In genomic region chr5:68129364-68129763, GRCh38 we compare ENCODE assay signal across 35 cellular contexts.
A peak's percentile ranks its signal among the peaks of the same experiment; 100 is the strongest.
DNase-seq lines count a peak whose midpoint lies in the region; ATAC-seq, FAIRE-seq and TF ChIP-seq lines count a peak whose summit lies in the region.
"Had no signal": no experiment of that assay in that cellular context is flagged by ENCODE, and none has a peak within 500 bp of the region (broad histone marks: within the 10 kb centered on the region; RNA-seq: fewer than 3 reads in every experiment).

No MANE protein-coding gene starts in this region.

- peak overlapping the region; percentile 61 to 68 for H3K27ac ChIP-seq in liver (ENCODE audit: low read depth in 1 of 2, low read length in 2 of 2)
- no peak overlapping the region for H3K27ac ChIP-seq in HepG2 (ENCODE audit: extremely low read length, insufficient read depth, low read length)
- peak overlapping the region in 2 of 3 donors; percentile 47 to 85 for H3K27ac ChIP-seq in right lobe of liver
- no peak overlapping the region for H3K27ac ChIP-seq in suprapubic skin
- H3K27ac ChIP-seq: 22Rv1; A549; BLaER1; BLaER1 treated with 17β-estradiol and CSF1 and Interleukin-3, amounts not matched to agents 10 nM and 100 nM; C4-2B had no signal

- no TSS peak for BruUV-seq in HepG2 (replicated peaks; lab: Mats Ljungman, UMichigan)

- intact Hi-C loops in HepG2 (cut with micrococcal nuclease; ENCODE audit: unreplicated experiment) (no loop called here), right lobe of liver (cut with DNase I) (no loop called here)

- H3K36me3 ChIP-seq in liver (ENCODE audit: control insufficient read depth in 4 of 4, insufficient read depth in 3 of 4, low read depth in 1 of 4, low read length in 3 of 4) (no peaks in the 10 kb centered on the region), HepG2 (replicated peaks in 1 of 2; ENCODE audit: control insufficient read depth in 1 of 2, insufficient read depth in 2 of 2, low read length in 2 of 2) (no peaks in the 10 kb centered on the region), right lobe of liver (no peaks in the 10 kb centered on the region), suprapubic skin (no peaks in the 10 kb centered on the region)
- H3K36me3 ChIP-seq: BE2C; BLaER1; BLaER1 treated with 17β-estradiol and CSF1 and Interleukin-3, amounts not matched to agents 10 nM and 100 nM had no signal

- no peaks in the 10 kb centered on the region for H4K20me1 ChIP-seq in HepG2 (ENCODE audit: insufficient read depth, low read length)
- H4K20me1 ChIP-seq: BLaER1; BLaER1 treated with 17β-estradiol and CSF1 and Interleukin-3, amounts not matched to agents 10 nM and 100 nM had no signal

- ATAC-seq in HepG2: no peak
- peak; percentile 54 for ATAC-seq in left lobe of liver
- ATAC-seq in right lobe of liver: peak; percentile 53 to 61 (median 58)
- ATAC-seq: A549; CD8-positive, alpha-beta T cell had no signal

- H3K9ac ChIP-seq in liver (ENCODE audit: low read depth in 1 of 2, low read length in 2 of 2) (peak overlapping the region in 1 of 2 donors; percentile 38), HepG2 (ENCODE audit: insufficient read depth, low read depth, low read length) (no peak overlapping the region)
- H3K9ac ChIP-seq: BLaER1; BLaER1 treated with 17β-estradiol and CSF1 and Interleukin-3, amounts not matched to agents 10 nM and 100 nM had no signal

- TF ChIP-seq CTCF in liver (IDR thresholded peaks at IDR 0.05; ENCODE audit: low read depth, low read length, missing input control) (no peak), HepG2 (CRISPR knock-in tag; IDR thresholded peaks at IDR 0.05) (no peak), right lobe of liver (IDR thresholded peaks at IDR 0.05) (no peak), suprapubic skin (IDR thresholded peaks at IDR 0.05) (no peak)

- TF ChIP-seq RAD21 in liver (IDR thresholded peaks at IDR 0.05) (peak; percentile 18 to 30), HepG2 (CRISPR knock-in tag; IDR thresholded peaks at IDR 0.05) (no peak)

- H3K4me2 ChIP-seq in HepG2 (ENCODE audit: low read depth, low read length): no peak overlapping the region
- H3K4me2 ChIP-seq: A549; BLaER1; BLaER1 treated with 17β-estradiol and CSF1 and Interleukin-3, amounts not matched to agents 10 nM and 100 nM had no signal

- H3K79me2 ChIP-seq in HepG2 (ENCODE audit: insufficient read depth, low read length): no peaks in the 10 kb centered on the region

- in situ Hi-C loops in HepG2 (cut with HindIII; ENCODE audit: extremely low pct_ligation_motif_present, low pct_unique_long_range_greater_than_20kb): no loop called here

- no peak for TF ChIP-seq EP300 in HepG2 (IDR thresholded peaks at IDR 0.05; ENCODE audit: low read depth in 2 of 2, low read length in 2 of 2)
- no peak for TF ChIP-seq EP300 in HepG2 (CRISPR knock-in tag; IDR thresholded peaks at IDR 0.05; ENCODE audit: borderline replicate concordance)
- TF ChIP-seq EP300 in suprapubic skin (IDR thresholded peaks at IDR 0.05): no peak

- H3K4me3 ChIP-seq in liver (ENCODE audit: low read depth in 1 of 3, low read length in 3 of 3) (no peak overlapping the region), HepG2 (replicated peaks in 1 of 3; ENCODE audit: insufficient read depth in 1 of 3, low read depth in 2 of 3, low read length in 3 of 3) (no peak overlapping the region), right lobe of liver (no peak overlapping the region), suprapubic skin (no peak overlapping the region)
- H3K4me3 ChIP-seq: A549; BLaER1; BLaER1 treated with 17β-estradiol and CSF1 and Interleukin-3, amounts not matched to agents 10 nM and 100 nM had no signal

- H3K9me3 ChIP-seq in liver (ENCODE audit: control insufficient read depth in 4 of 4, low read length in 3 of 4): no peaks in the 10 kb centered on the region
- H3K9me3 ChIP-seq in HepG2 (ENCODE audit: low read length): no peaks in the 10 kb centered on the region
- no peaks in the 10 kb centered on the region for H3K9me3 ChIP-seq in right lobe of liver
- no peaks in the 10 kb centered on the region for H3K9me3 ChIP-seq in suprapubic skin
- H3K9me3 ChIP-seq: A549; BE2C; BLaER1; BLaER1 treated with 17β-estradiol and CSF1 and Interleukin-3, amounts not matched to agents 10 nM and 100 nM; Caco-2 had no signal

- no peak for TF ChIP-seq POLR2A in HepG2 (IDR thresholded peaks at IDR 0.05; ENCODE audit: insufficient read depth in 1 of 2, low read depth in 2 of 2, low read length in 2 of 2)
- TF ChIP-seq POLR2A in right lobe of liver (IDR thresholded peaks at IDR 0.05): no peak
- TF ChIP-seq POLR2A in suprapubic skin (IDR thresholded peaks at IDR 0.05): no peak

- DNase-seq in HepG2 (ENCODE audit: low spot score) (no peak), amniotic epithelial cell (ENCODE audit: low read depth) (peak; percentile 7), left lobe of liver (ENCODE audit: low spot score) (no peak), right lobe of liver (no peak), NCI-H748 (lab: John Stamatoyannopoulos, UW; ENCODE audit: unreplicated experiment) (no peak), suprapubic skin (ENCODE audit: low spot score in 2 of 2) (no peak)
- no peak for DNase-seq in activated naive CD4-positive, alpha-beta T cell (lab: John Stamatoyannopoulos, UW)
- DNase-seq: 8988T; ACHN; AML-193; BE2C; C1 segment of cervical spinal cord; Caco-2; Calu3; CD4-positive, alpha-beta memory T cell; CD4-positive, alpha-beta T cell; CD4-positive, CD25-positive, alpha-beta regulatory T cell; CD8-positive, alpha-beta memory T cell; CD8-positive, alpha-beta T cell; COR-L47; DMS 273 treated with DMSO at 0.1 percent for 48 hours; DMS153; DMS53; DMS79; DMS79 treated with DMSO at 0.1 percent for 48 hours; DND-41; EL had no signal

- 31% methylated on average over 4 of the region's 4 CpGs for WGBS in liver
- 42% methylated on average over 4 of the region's 4 CpGs for WGBS in HepG2 (ENCODE audit: low lambda C conversion rate)
- WGBS in right lobe of liver (ENCODE audit: insufficient coverage, low coverage, low lambda C conversion rate, missing lambda C conversion rate): 32% methylated on average over 4 of the region's 4 CpGs
- 76% methylated on average over 4 of the region's 4 CpGs for WGBS in suprapubic skin

- CTCF ChIA-PET in HepG2 (lab: Yijun Ruan, JAX; ENCODE audit: low intra/inter-chr PET ratio, low total read pairs): no interaction called here

- no peak for FAIRE-seq in HepG2 (lab: Jason Lieb, UNC)
- FAIRE-seq: A204.1, A549, D721Med had no signal

- POLR2A ChIA-PET in HepG2 (lab: Yijun Ruan, JAX): interaction anchor here (0.9 kb wide), 1 partner anchor 86 kb away, joined by 3 read pairs; the partner anchor contains the start of gene PIK3R1

- H3K4me1 ChIP-seq in liver (ENCODE audit: control insufficient read depth in 4 of 4, insufficient read depth in 4 of 4, low read length in 3 of 4) (peaks cover 8 to 48% (median 36%) of the 10 kb centered on the region in 4 donors), HepG2 (ENCODE audit: insufficient read depth, low read length) (no peaks in the 10 kb centered on the region), right lobe of liver (peaks cover 0 to 45% (median 12%) of the 10 kb centered on the region in 4 donors), suprapubic skin (no peaks in the 10 kb centered on the region)
- H3K4me1 ChIP-seq: A549; BE2C; BLaER1; BLaER1 treated with 17β-estradiol and CSF1 and Interleukin-3, amounts not matched to agents 10 nM and 100 nM; Caco-2 had no signal

- H3K27me3 ChIP-seq in liver (ENCODE audit: control insufficient read depth in 4 of 4, insufficient read depth in 4 of 4, low read length in 3 of 4): no peaks in the 10 kb centered on the region
- no peaks in the 10 kb centered on the region for H3K27me3 ChIP-seq in HepG2 (ENCODE audit: control insufficient read depth in 1 of 2, insufficient read depth in 2 of 2, low read length in 2 of 2)
- no peaks in the 10 kb centered on the region for H3K27me3 ChIP-seq in right lobe of liver
- no peaks in the 10 kb centered on the region for H3K27me3 ChIP-seq in suprapubic skin
- H3K27me3 ChIP-seq: BE2C; BLaER1; BLaER1 treated with 17β-estradiol and CSF1 and Interleukin-3, amounts not matched to agents 10 nM and 100 nM had no signal

- H2AFZ ChIP-seq in HepG2 (ENCODE audit: low read length): no peak overlapping the region

TF ChIP-seq in liver, 16 proteins besides CTCF, POLR2A, EP300 and RAD21:
- peak; percentile 12 to 53 for TF ChIP-seq RXRA (IDR thresholded peaks at IDR 0.05)
- peak; percentile 40 to 52 for TF ChIP-seq HNF4A (conservative IDR thresholded peaks at IDR 0.05)
- TF ChIP-seq YY1 (IDR thresholded peaks at IDR 0.05): peak; percentile 62
- TF ChIP-seq ATF3 (IDR thresholded peaks at IDR 0.05): peak; percentile 87
- no peak for TF ChIP-seq TAF1 (conservative IDR thresholded peaks at IDR 0.05)

TF ChIP-seq in HepG2, 621 proteins besides CTCF, POLR2A, EP300 and RAD21:
- no peak for TF ChIP-seq ZBTB46 (CRISPR knock-in tag; IDR thresholded peaks at IDR 0.05; ENCODE audit: borderline replicate concordance)
- no peak for TF ChIP-seq MIXL1 (CRISPR knock-in tag; IDR thresholded peaks at IDR 0.05)
- no peak for TF ChIP-seq PPARG (CRISPR knock-in tag; conservative IDR thresholded peaks at IDR 0.05)
- TF ChIP-seq ZBTB37 (CRISPR knock-in tag; IDR thresholded peaks at IDR 0.05): no peak
- TF ChIP-seq ZNF335 (CRISPR knock-in tag; IDR thresholded peaks at IDR 0.05): no peak

Comparison
In these comparisons a context has a peak if more than half of its experiments do, and no peak if none do; other contexts are left out.
1. H3K27ac ChIP-seq: peak in liver (2 of 2) and right lobe of liver (2 of 3); none in HepG2 (single experiment) and suprapubic skin (single experiment).